Comparison of ENCODE assay signal across 8 cellular contexts in genomic region chr4:40307627-40308497, GRCh38. TPM values are rescaled to one million over a fixed set of nuclear protein-coding genes. Genes with fewer than 3 reads are reported as not detected.
DNase-seq lines count a peak whose midpoint lies in the region; ATAC-seq and TF ChIP-seq lines count a peak whose summit lies in the region.

No MANE protein-coding gene starts in this region.

- no peaks in the 10 kb centered on the region for H3K9me3 ChIP-seq in BE2C
- no peaks in the 10 kb centered on the region for H3K9me3 ChIP-seq in MG63

- intact Hi-C loops in natural killer cell (cut with micrococcal nuclease): loop anchor here (2.0 to 10.0 kb wide), 3 partner anchors 43 to 251 kb away; partner anchors contain the start of gene N4BP2

- no peaks in the 10 kb centered on the region for H3K9me3 Mint-ChIP-seq in natural killer cell

- H3K4me1 Mint-ChIP-seq in natural killer cell: peaks cover 56 to 61% of the 10 kb centered on the region in 2 donors

- TF ChIP-seq CTCF in natural killer cell (IDR thresholded peaks at IDR 0.05): no peak
- TF ChIP-seq CTCF in BE2C (IDR thresholded peaks at IDR 0.05; ENCODE audit: low read depth, low read length): no peak

- ATAC-seq in HG03159 (IDR thresholded peaks at IDR 0.05; ENCODE audit: unreplicated experiment): peak; percentile 30
- peak; percentile 32 to 63 (median 43) for ATAC-seq in natural killer cell
- ATAC-seq in HG03025 (IDR thresholded peaks at IDR 0.05; ENCODE audit: low FRiP score, unreplicated experiment): no peak

- H3K36me3 ChIP-seq in BE2C: no peaks in the 10 kb centered on the region
- no peaks in the 10 kb centered on the region for H3K36me3 ChIP-seq in MG63

- H3K4me3 Mint-ChIP-seq in natural killer cell: peak overlapping the region; percentile 79

- H3K4me1 ChIP-seq in BE2C: no peaks in the 10 kb centered on the region

- no peak overlapping the region for H3K4me3 ChIP-seq in BE2C (ENCODE audit: low read depth, low read length)
- H3K4me3 ChIP-seq in MG63: no peak overlapping the region

- peaks cover 0 to 1% of the 10 kb centered on the region in 2 donors for H3K27me3 Mint-ChIP-seq in natural killer cell (ENCODE audit: low read depth in 2 of 2)

- H3K27ac Mint-ChIP-seq in natural killer cell: peak overlapping the region; percentile 88 to 91

- DNase-seq in ELF-1 (ENCODE audit: low read depth, low spot score): peak; percentile 26
- DNase-seq in activated T-cell treated with anti-CD3 and anti-CD28 coated beads for 4 hours: peak; percentile 60
- peak; percentile 35 for DNase-seq in natural killer cell
- no peak for DNase-seq in BE2C
- DNase-seq in MG63: no peak
- DNase-seq in NCI-H446 (lab: John Stamatoyannopoulos, UW): no peak

- no peaks in the 10 kb centered on the region for H3K27me3 ChIP-seq in BE2C
- H3K27me3 ChIP-seq in MG63: no peaks in the 10 kb centered on the region

- H3K36me3 Mint-ChIP-seq in natural killer cell: no peaks in the 10 kb centered on the region

RNA-seq across cellular contexts. Expression of gene CHRNA9, which starts 27.3 kb away (rescaled TPM):
- not detected for total RNA-seq in natural killer cell
- polyA plus RNA-seq in BE2C (2012; ENCODE audit: insufficient read depth, insufficient read length, low read depth): not detected
- not detected in 2 replicates for total RNA-seq in MG63 (2014; rRNA removed; shearing (Covaris generic); ENCODE audit: low replicate concordance)

Comparison
In these comparisons a context has a peak if more than half of its experiments do, and no peak if none do; other contexts are left out.
1. DNase-seq: peak in ELF-1 (single experiment), activated T-cell treated with anti-CD3 and anti-CD28 coated beads for 4 hours (single experiment) and natural killer cell (single experiment); none in BE2C (single experiment), MG63 (single experiment) and NCI-H446 (0 of 2).